15 cellular contexts compared by ENCODE assay signal in genomic region chr3:124174463-124174862, GRCh38.
DNase-seq lines count a peak whose midpoint lies in the region; ATAC-seq, FAIRE-seq and TF ChIP-seq lines count a peak whose summit lies in the region.
"Had no signal": no experiment of that assay in that cellular context is flagged by ENCODE, and none has a peak within 500 bp of the region (broad histone marks: within the 10 kb centered on the region; RNA-seq: fewer than 3 reads in every experiment).

No MANE protein-coding gene starts in this region.

- peak overlapping the region; percentile 48 for H3K27ac Mint-ChIP-seq in type B pancreatic cell
- H3K27ac Mint-ChIP-seq: activated naive CD4-positive, alpha-beta T cell treated with anti-CD3 and anti-CD28 coated beads, Interleukin-2, amount 10 ng/mL, durations not matched to agents 7 days and 5 days; dendritic cell treated with granulocyte-macrophage colony-stimulating factor and Interleukin-4, amounts not matched to agents 40 ng/mL and 50 ng/mL, for 4 days had no signal

- H3K27ac ChIP-seq in VCaP: peak overlapping the region; percentile 81
- H3K27ac ChIP-seq: 22Rv1, ovary, testis had no signal

- H3K36me3 Mint-ChIP-seq in type B pancreatic cell: peaks cover 4% of the 10 kb centered on the region
- H3K36me3 Mint-ChIP-seq: activated naive CD4-positive, alpha-beta T cell treated with anti-CD3 and anti-CD28 coated beads, Interleukin-2, amount 10 ng/mL, durations not matched to agents 7 days and 5 days had no signal

- H3K27me3 Mint-ChIP-seq in type B pancreatic cell: no peaks in the 10 kb centered on the region
- H3K27me3 Mint-ChIP-seq: activated naive CD4-positive, alpha-beta T cell treated with anti-CD3 and anti-CD28 coated beads, Interleukin-2, amount 10 ng/mL, durations not matched to agents 7 days and 5 days; dendritic cell treated with granulocyte-macrophage colony-stimulating factor and Interleukin-4, amounts not matched to agents 40 ng/mL and 50 ng/mL, for 4 days had no signal

- TF ChIP-seq CTCF in VCaP (conservative IDR thresholded peaks at IDR 0.05) (no peak), type B pancreatic cell (conservative IDR thresholded peaks at IDR 0.05) (no peak)

- no peaks in the 10 kb centered on the region for H3K9me3 Mint-ChIP-seq in type B pancreatic cell
- H3K9me3 Mint-ChIP-seq: activated naive CD4-positive, alpha-beta T cell treated with anti-CD3 and anti-CD28 coated beads, Interleukin-2, amount 10 ng/mL, durations not matched to agents 7 days and 5 days; dendritic cell treated with granulocyte-macrophage colony-stimulating factor and Interleukin-4, amounts not matched to agents 40 ng/mL and 50 ng/mL, for 4 days had no signal

- FAIRE-seq in GM19239 (lab: Jason Lieb, UNC): no peak
- FAIRE-seq: frontal cortex had no signal

- H3K4me1 Mint-ChIP-seq in type B pancreatic cell (ENCODE audit: unreplicated experiment): peaks cover 25% of the 10 kb centered on the region
- H3K4me1 Mint-ChIP-seq: activated naive CD4-positive, alpha-beta T cell treated with anti-CD3 and anti-CD28 coated beads, Interleukin-2, amount 10 ng/mL, durations not matched to agents 7 days and 5 days had no signal

- no peak overlapping the region for H3K4me3 Mint-ChIP-seq in type B pancreatic cell
- H3K4me3 Mint-ChIP-seq: activated naive CD4-positive, alpha-beta T cell treated with anti-CD3 and anti-CD28 coated beads, Interleukin-2, amount 10 ng/mL, durations not matched to agents 7 days and 5 days; dendritic cell treated with granulocyte-macrophage colony-stimulating factor and Interleukin-4, amounts not matched to agents 40 ng/mL and 50 ng/mL, for 4 days had no signal

- peak; percentile 79 for DNase-seq in NCI-H1436 (lab: John Stamatoyannopoulos, UW)
- DNase-seq in NCI-H1436 treated with DMSO at 0.1 percent for 48 hours (lab: John Stamatoyannopoulos, UW): no peak
- DNase-seq in NCI-H2171 (lab: John Stamatoyannopoulos, UW): peak; percentile 89
- no peak for DNase-seq in type B pancreatic cell (ENCODE audit: extremely low spot score, unreplicated experiment)
- DNase-seq in GM19239 (ENCODE audit: insufficient read length, low spot score): no peak
- DNase-seq: activated CD4-positive, alpha-beta T cell treated with anti-CD3 and anti-CD28 coated beads, Interleukin-2, amount 50 U/mL, for 4 hours; activated naive CD4-positive, alpha-beta T cell treated with anti-CD3 and anti-CD28 coated beads, Interleukin-2, amount 10 ng/mL, durations not matched to agents 7 days and 5 days; testis had no signal

- ATAC-seq in HG02763 (IDR thresholded peaks at IDR 0.05; ENCODE audit: unreplicated experiment) (no peak), GM18868 (IDR thresholded peaks at IDR 0.05; ENCODE audit: unreplicated experiment) (no peak)

Comparison
In these comparisons a context has a peak if more than half of its experiments do, and no peak if none do; other contexts are left out.
1. DNase-seq: peak in NCI-H1436 (single experiment) and NCI-H2171 (single experiment); none in NCI-H1436 treated with DMSO at 0.1 percent for 48 hours (single experiment), type B pancreatic cell (single experiment) and GM19239 (single experiment).